ENCODE assay signal across 8 cellular contexts in the genomic region with DNA sequence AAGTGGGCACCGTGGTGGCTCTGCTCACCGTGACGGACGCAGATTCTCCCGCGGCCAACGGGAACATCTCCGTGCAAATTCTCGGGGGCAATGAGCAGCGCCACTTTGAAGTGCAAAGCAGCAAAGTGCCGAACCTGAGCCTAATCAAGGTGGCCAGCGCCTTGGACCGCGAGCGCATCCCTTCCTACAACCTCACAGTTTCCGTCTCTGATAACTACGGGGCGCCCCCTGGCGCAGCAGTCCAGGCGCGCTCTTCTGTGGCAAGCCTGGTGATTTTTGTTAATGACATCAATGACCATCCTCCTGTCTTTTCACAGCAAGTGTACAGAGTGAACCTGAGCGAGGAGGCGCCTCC. TPM values are rescaled to one million over a fixed set of nuclear protein-coding genes. Genes with fewer than 3 reads are reported as not detected.
DNase-seq lines count a peak whose midpoint lies in the region; ATAC-seq, FAIRE-seq and TF ChIP-seq lines count a peak whose summit lies in the region.

No MANE protein-coding gene starts in this region.

- no peak for TF ChIP-seq POLR2A in K562 (conservative IDR thresholded peaks at IDR 0.05)

- H3K4me1 ChIP-seq in K562 (replicated peaks in 1 of 2; ENCODE audit: control insufficient read depth in 2 of 2, insufficient read depth in 2 of 2, low read length in 2 of 2): peaks cover 0 to 24% of the 10 kb centered on the region in 2 experiments; a peak in 2 of 5 replicates

- intact Hi-C loops in K562 (cut with micrococcal nuclease): loop anchor here (10.0 kb wide), 1 partner anchor 657 kb away; no protein-coding TSS in a partner anchor

- H4K20me1 ChIP-seq in K562 (replicated peaks; ENCODE audit: control insufficient read depth, insufficient read depth, low read length): no peaks in the 10 kb centered on the region

- no TSS peak for BruUV-seq in K562 (replicated peaks; lab: Mats Ljungman, UMichigan)

- in situ Hi-C loops in K562 (cut with MboI): loop anchor here (25.0 kb wide), 1 partner anchor 420 kb away; no protein-coding TSS in a partner anchor

- no peak for TF ChIP-seq RAD21 in K562 (CRISPR knock-in tag; conservative IDR thresholded peaks at IDR 0.05 in 1 of 2, IDR thresholded peaks at IDR 0.05 in 1 of 2)

- ATAC-seq in activated T-cell treated with anti-CD3 and anti-CD28 coated beads, Interleukin-2, amount 50 U/mL, for 72 hours (replicated peaks in 1 of 2): no peak
- no peak for ATAC-seq in K562
- ATAC-seq in stimulated activated effector memory CD8-positive, alpha-beta T cell treated with anti-CD3 and anti-CD28 coated beads, Interleukin-12 subunit alpha, Interleukin-12 subunit beta, amount 100 ng/mL, for 72 hours: no peak
- no peak for ATAC-seq in HG03565 (IDR thresholded peaks at IDR 0.05; ENCODE audit: unreplicated experiment)

- DNase-seq in activated T-cell treated with anti-CD3 and anti-CD28 coated beads, Interleukin-2, amount 50 U/mL, for 72 hours: no peak
- no peak for DNase-seq in activated T-cell treated with anti-CD3 and anti-CD28 coated beads, Interleukin-2, amount 50 U/mL, for 1 hour
- DNase-seq in K562 (ENCODE audit: extremely low read depth in 1 of 4, low spot score in 3 of 4): no peak
- peak; percentile 60 for DNase-seq in iris pigment epithelial cell (ENCODE audit: low read depth)
- DNase-seq in stimulated activated effector memory CD8-positive, alpha-beta T cell treated with anti-CD3 and anti-CD28 coated beads, Interleukin-12 subunit alpha, Interleukin-12 subunit beta, amount 100 ng/mL, for 72 hours (ENCODE audit: low spot score in 2 of 2): no peak
- DNase-seq in NCI-H2171 treated with DMSO at 0.1 percent for 48 hours (lab: John Stamatoyannopoulos, UW): no peak
- DNase-seq in GM19240 (ENCODE audit: insufficient read length, low spot score): no peak

- no peak overlapping the region for H2AFZ ChIP-seq in K562 (ENCODE audit: low read depth, low read length)

- no peak overlapping the region for H3K4me2 ChIP-seq in K562 (ENCODE audit: insufficient read depth, low read length)

- TF ChIP-seq EP300 in K562 (IDR thresholded peaks at IDR 0.05; ENCODE audit: low read length): no peak

- no peaks in the 10 kb centered on the region for H3K9me1 ChIP-seq in K562 (ENCODE audit: control insufficient read depth, insufficient read depth, low read length)

- H3K4me3 Mint-ChIP-seq in activated T-cell treated with anti-CD3 and anti-CD28 coated beads, Interleukin-2, amount 50 U/mL, for 72 hours: peak overlapping the region; percentile 34 to 41
- peak overlapping the region; percentile 73 for H3K4me3 Mint-ChIP-seq in stimulated activated effector memory CD8-positive, alpha-beta T cell treated with anti-CD3 and anti-CD28 coated beads, Interleukin-12 subunit alpha, Interleukin-12 subunit beta, amount 100 ng/mL, for 72 hours

- no peak for TF ChIP-seq CTCF in K562 (IDR thresholded peaks at IDR 0.05 in 2 of 3, conservative IDR thresholded peaks at IDR 0.05 in 1 of 3; ENCODE audit: insufficient read depth in 2 of 3, low read depth in 1 of 3, low read length in 3 of 3)

- H3K36me3 Mint-ChIP-seq in activated T-cell treated with anti-CD3 and anti-CD28 coated beads, Interleukin-2, amount 50 U/mL, for 72 hours (ENCODE audit: insufficient read depth in 2 of 2): peaks cover 2 to 3% of the 10 kb centered on the region in 2 donors
- H3K36me3 Mint-ChIP-seq in stimulated activated effector memory CD8-positive, alpha-beta T cell treated with anti-CD3 and anti-CD28 coated beads, Interleukin-12 subunit alpha, Interleukin-12 subunit beta, amount 100 ng/mL, for 72 hours: no peaks in the 10 kb centered on the region

- H3K27me3 ChIP-seq in K562 (ENCODE audit: control insufficient read depth in 2 of 2, insufficient read depth in 2 of 2, low read length in 2 of 2): peaks cover 0 to 13% of the 10 kb centered on the region in 2 experiments; a peak in 2 of 5 replicates

- no peaks in the 10 kb centered on the region for H3K36me3 ChIP-seq in K562 (ENCODE audit: control insufficient read depth, insufficient read depth, low read length)

- WGBS in K562 (ENCODE audit: insufficient coverage, low coverage, missing lambda C conversion rate): 14% methylated on average over 20 of the region's 23 CpGs

- CTCF ChIA-PET in K562 (lab: Yijun Ruan, JAX; ENCODE audit: low intra/inter-chr PET ratio): no interaction called here

- no peak overlapping the region for H3K27ac ChIP-seq in K562 (ENCODE audit: extremely low read depth, low read depth, low read length)

- H3K9me3 Mint-ChIP-seq in activated T-cell treated with anti-CD3 and anti-CD28 coated beads, Interleukin-2, amount 50 U/mL, for 72 hours: no peaks in the 10 kb centered on the region
- H3K9me3 Mint-ChIP-seq in stimulated activated effector memory CD8-positive, alpha-beta T cell treated with anti-CD3 and anti-CD28 coated beads, Interleukin-12 subunit alpha, Interleukin-12 subunit beta, amount 100 ng/mL, for 72 hours: no peaks in the 10 kb centered on the region

- no peak overlapping the region for H3K4me3 ChIP-seq in K562

- no peaks in the 10 kb centered on the region for H3K9me3 ChIP-seq in K562 (replicated peaks; ENCODE audit: control insufficient read depth, insufficient read depth, low read depth, low read length)

- H3K9ac ChIP-seq in K562 (ENCODE audit: insufficient read depth in 1 of 2, low read depth in 2 of 2, low read length in 2 of 2): no peak overlapping the region

- peak overlapping the region; percentile 15 for H3K27ac Mint-ChIP-seq in activated T-cell treated with anti-CD3 and anti-CD28 coated beads, Interleukin-2, amount 50 U/mL, for 72 hours
- no peak overlapping the region for H3K27ac Mint-ChIP-seq in stimulated activated effector memory CD8-positive, alpha-beta T cell treated with anti-CD3 and anti-CD28 coated beads, Interleukin-12 subunit alpha, Interleukin-12 subunit beta, amount 100 ng/mL, for 72 hours

- H3K79me2 ChIP-seq in K562 (ENCODE audit: control insufficient read depth, insufficient read depth, low read length): no peaks in the 10 kb centered on the region

- peaks cover 27% of the 10 kb centered on the region for H3K4me1 Mint-ChIP-seq in activated T-cell treated with anti-CD3 and anti-CD28 coated beads, Interleukin-2, amount 50 U/mL, for 72 hours (ENCODE audit: low read depth)
- H3K4me1 Mint-ChIP-seq in stimulated activated effector memory CD8-positive, alpha-beta T cell treated with anti-CD3 and anti-CD28 coated beads, Interleukin-12 subunit alpha, Interleukin-12 subunit beta, amount 100 ng/mL, for 72 hours: peaks cover 28% of the 10 kb centered on the region

- no peak for FAIRE-seq in K562 (lab: Jason Lieb, UNC)

- H3K27me3 Mint-ChIP-seq in activated T-cell treated with anti-CD3 and anti-CD28 coated beads, Interleukin-2, amount 50 U/mL, for 72 hours (ENCODE audit: low read depth): peaks cover 65% of the 10 kb centered on the region

- POLR2A ChIA-PET in K562 (lab: Yijun Ruan, JAX): no interaction called here

TF ChIP-seq in K562, 482 proteins besides CTCF, POLR2A, EP300 and RAD21:
- TF ChIP-seq, protein P1, sequence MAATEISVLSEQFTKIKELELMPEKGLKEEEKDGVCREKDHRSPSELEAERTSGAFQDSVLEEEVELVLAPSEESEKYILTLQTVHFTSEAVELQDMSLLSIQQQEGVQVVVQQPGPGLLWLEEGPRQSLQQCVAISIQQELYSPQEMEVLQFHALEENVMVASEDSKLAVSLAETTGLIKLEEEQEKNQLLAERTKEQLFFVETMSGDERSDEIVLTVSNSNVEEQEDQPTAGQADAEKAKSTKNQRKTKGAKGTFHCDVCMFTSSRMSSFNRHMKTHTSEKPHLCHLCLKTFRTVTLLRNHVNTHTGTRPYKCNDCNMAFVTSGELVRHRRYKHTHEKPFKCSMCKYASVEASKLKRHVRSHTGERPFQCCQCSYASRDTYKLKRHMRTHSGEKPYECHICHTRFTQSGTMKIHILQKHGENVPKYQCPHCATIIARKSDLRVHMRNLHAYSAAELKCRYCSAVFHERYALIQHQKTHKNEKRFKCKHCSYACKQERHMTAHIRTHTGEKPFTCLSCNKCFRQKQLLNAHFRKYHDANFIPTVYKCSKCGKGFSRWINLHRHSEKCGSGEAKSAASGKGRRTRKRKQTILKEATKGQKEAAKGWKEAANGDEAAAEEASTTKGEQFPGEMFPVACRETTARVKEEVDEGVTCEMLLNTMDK (IDR thresholded peaks at IDR 0.05; ENCODE audit: borderline replicate concordance, insufficient read depth, low read depth, low read length, poor library complexity, severe bottlenecking): peak; percentile 55
- TF ChIP-seq CHD4 (IDR thresholded peaks at IDR 0.05; ENCODE audit: insufficient read depth, insufficient replicate concordance, low read depth, low read length, poor library complexity, severe bottlenecking): no peak

RNA-seq across cellular contexts. Expression of a gene that starts 2.7 kb away (rescaled TPM):
- total RNA-seq in activated T-cell treated with anti-CD3 and anti-CD28 coated beads, Interleukin-2, amount 50 U/mL, for 72 hours: not detected
- total RNA-seq in K562 (2011; cell fraction: chromatin; rRNA removed; ENCODE audit: low replicate concordance): 0.02 and 0.05 TPM in 2 replicates
- not detected in 2 replicates for total RNA-seq in K562 (2011; cell fraction: nucleolus; rRNA removed)
- not detected in 2 replicates for total RNA-seq in K562 (2011; cell fraction: nucleoplasm; rRNA removed)
- not detected in 2 replicates for total RNA-seq in K562 (2014; rRNA removed)
- total RNA-seq in K562 (2014; rRNA removed; fragmentation: Illumina TruSeq; extraction: Trizol): under 0.01 TPM in 1 of 2 replicates, not detected in the other
- 0.04 TPM in 1 of 2 replicates, not detected in the other for total RNA-seq in K562 (2015; rRNA removed; fragmentation: Illumina TruSeq; extraction: Trizol)
- 0.02 TPM in 1 of 2 replicates, not detected in the other for total RNA-seq in K562 (2021)
- polyA plus RNA-seq in K562 (2011; rRNA removed): not detected in 2 replicates
- polyA plus RNA-seq in K562 (2011; cell fraction: cytosol; rRNA removed): under 0.01 TPM in 1 of 2 replicates, not detected in the other
- not detected in 2 replicates for polyA plus RNA-seq in K562 (2011; cell fraction: nucleus; rRNA removed)
- under 0.01 TPM in 1 of 2 replicates, not detected in the other for polyA plus RNA-seq in K562 (2012)
- polyA plus RNA-seq in K562 (2014; fragmentation: Illumina TruSeq; extraction: Trizol): not detected in 2 replicates
- not detected for polyA plus RNA-seq in K562 (2014; fragmentation: Nextera tagmentation; extraction: Ambion mirVana)
- 0.01 TPM in 1 of 2 replicates, not detected in the other for polyA plus RNA-seq in K562 (2014; rRNA removed)
- polyA minus RNA-seq in K562 (2011; rRNA and poly(A)+ RNA removed): under 0.01 and 0.03 TPM in 2 replicates
- not detected in 2 replicates for polyA minus RNA-seq in K562 (2011; cell fraction: cytosol; rRNA and poly(A)+ RNA removed)
- under 0.01 TPM in 2 replicates for polyA minus RNA-seq in K562 (2011; cell fraction: nucleus; rRNA and poly(A)+ RNA removed)
